ENCODE assay signal across 8 cellular contexts in genomic region chr3:48240711-48241491, GRCh38. TPM values are rescaled to one million over a fixed set of nuclear protein-coding genes. Genes with fewer than 3 reads are reported as not detected.
A peak's percentile ranks its signal among the peaks of the same experiment; 100 is the strongest.
DNase-seq lines count a peak whose midpoint lies in the region; ATAC-seq lines count a peak whose summit lies in the region.

TSS of gene ZNF589 (plus strand) at chr3:48241104. CDS start at chr3:48241172, 68 bp downstream.

- peak within 1 kb of the TSS; percentile 82 for H2AK5ac ChIP-seq in mesendoderm (ENCODE audit: low read length)

- peak within 1 kb of the TSS; percentile 73 for H3K4me2 ChIP-seq in mesendoderm (ENCODE audit: low read length)

- peak; percentile 96 for ATAC-seq in GM19463 (IDR thresholded peaks at IDR 0.05; ENCODE audit: unreplicated experiment)
- ATAC-seq in effector memory CD8-positive, alpha-beta T cell (replicated peaks) = peak; percentile 97

- H3K23ac ChIP-seq in mesendoderm (ENCODE audit: low read length) = peak within 1 kb of the TSS; percentile 29

- H2BK120ac ChIP-seq in mesendoderm (ENCODE audit: low read depth, low read length) = peak within 1 kb of the TSS; percentile 36

- peak within 1 kb of the TSS; percentile 61 for H3K18ac ChIP-seq in mesendoderm (ENCODE audit: low read length)

- H3K4me1 ChIP-seq in mesendoderm (ENCODE audit: control insufficient read depth, low read depth, low read length) = peaks cover 8% of the 10 kb centered on the region

- H3K27me3 ChIP-seq in mesendoderm (ENCODE audit: insufficient read depth, low read length, poor library complexity) = no peaks in the 10 kb centered on the region

- H3K36me3 Mint-ChIP-seq in effector memory CD8-positive, alpha-beta T cell (ENCODE audit: insufficient read depth) = peaks cover 12% of the 10 kb centered on the region

- H3K4ac ChIP-seq in mesendoderm (ENCODE audit: low read depth, low read length) = peak within 1 kb of the TSS; percentile 70

- peak within 1 kb of the TSS; percentile 90 to 91 for H3K4me3 Mint-ChIP-seq in effector memory CD8-positive, alpha-beta T cell

- peak within 1 kb of the TSS; percentile 99 for H3K9ac ChIP-seq in mesendoderm (ENCODE audit: low read length)

- H3K27ac Mint-ChIP-seq in effector memory CD8-positive, alpha-beta T cell = peak within 1 kb of the TSS; percentile 88 to 92

- H3K79me1 ChIP-seq in mesendoderm (ENCODE audit: low read length) = peaks cover 4% of the 10 kb centered on the region

- peaks cover 2% of the 10 kb centered on the region for H3K36me3 ChIP-seq in mesendoderm (ENCODE audit: control insufficient read depth, insufficient read depth, low read length)

- peaks cover 43% of the 10 kb centered on the region for H3K79me2 ChIP-seq in mesendoderm (ENCODE audit: control insufficient read depth, insufficient read depth, low read length)

- H4K8ac ChIP-seq in mesendoderm (ENCODE audit: low read depth, low read length) = no peak within 1 kb of the TSS

- peak within 1 kb of the TSS; percentile 60 for H3K4me3 ChIP-seq in mesendoderm (ENCODE audit: low read length)

- H3K27ac ChIP-seq in mesendoderm (ENCODE audit: low read depth, low read length) = peak within 1 kb of the TSS; percentile 46

- H2BK15ac ChIP-seq in mesendoderm (replicated peaks; ENCODE audit: low read depth) = no peak within 1 kb of the TSS

- no CpG with 5 or more reads among the region's 57 CpGs for WGBS in mesendoderm (ENCODE audit: extremely low coverage, insufficient coverage, low lambda C conversion rate)

- peak within 1 kb of the TSS; percentile 99 for H3K56ac ChIP-seq in mesendoderm (ENCODE audit: low read length)

- no peaks in the 10 kb centered on the region for H3K27me3 Mint-ChIP-seq in effector memory CD8-positive, alpha-beta T cell

- H3K4me1 Mint-ChIP-seq in effector memory CD8-positive, alpha-beta T cell (ENCODE audit: low read depth in 2 of 2) = peaks cover 2 to 11% of the 10 kb centered on the region in 2 donors

- peak within 1 kb of the TSS; percentile 84 for H2BK5ac ChIP-seq in mesendoderm (ENCODE audit: low read length)

- no peaks in the 10 kb centered on the region for H3K9me3 Mint-ChIP-seq in effector memory CD8-positive, alpha-beta T cell

- DNase-seq in CMK (ENCODE audit: low read depth) (peak; percentile 94), HPDE6-E6E7 (ENCODE audit: extremely low spot score) (peak; percentile 70), NK-92 (lab: John Stamatoyannopoulos, UW; ENCODE audit: unreplicated experiment) (peak; percentile 65), mesendoderm (peak; percentile 98)
- peak; percentile 94 for DNase-seq in activated CD8-positive, alpha-beta memory T cell treated with anti-CD3 and anti-CD28 coated beads for 24 hours
- peak; percentile 94 to 95 (median 94) for DNase-seq in effector memory CD8-positive, alpha-beta T cell
- peak; percentile 91 for DNase-seq in stimulated activated CD8-positive, alpha-beta memory T cell treated with anti-CD3 and anti-CD28 coated beads, Interleukin-15, amount 100 ng/mL, for 24 hours (ENCODE audit: low read depth)

- peak within 1 kb of the TSS; percentile 99 for H4K5ac ChIP-seq in mesendoderm (ENCODE audit: low read length)

RNA-seq across cellular contexts. Expression of gene ZNF589, which starts in this region (rescaled TPM):
- 46.5 TPM for polyA plus RNA-seq in mesendoderm (2013, experiment 1 of 2)
- polyA plus RNA-seq in mesendoderm (2013, experiment 2 of 2) = 47.1 TPM

Comparison
In these comparisons a context has a peak if more than half of its experiments do, and no peak if none do; other contexts are left out.
1. Peak in every context shown above with its lines: DNase-seq, ATAC-seq, H3K4me3 ChIP-seq and H3K27ac ChIP-seq.